ENCODE assay signal across 1 cellular context in the genomic region with DNA sequence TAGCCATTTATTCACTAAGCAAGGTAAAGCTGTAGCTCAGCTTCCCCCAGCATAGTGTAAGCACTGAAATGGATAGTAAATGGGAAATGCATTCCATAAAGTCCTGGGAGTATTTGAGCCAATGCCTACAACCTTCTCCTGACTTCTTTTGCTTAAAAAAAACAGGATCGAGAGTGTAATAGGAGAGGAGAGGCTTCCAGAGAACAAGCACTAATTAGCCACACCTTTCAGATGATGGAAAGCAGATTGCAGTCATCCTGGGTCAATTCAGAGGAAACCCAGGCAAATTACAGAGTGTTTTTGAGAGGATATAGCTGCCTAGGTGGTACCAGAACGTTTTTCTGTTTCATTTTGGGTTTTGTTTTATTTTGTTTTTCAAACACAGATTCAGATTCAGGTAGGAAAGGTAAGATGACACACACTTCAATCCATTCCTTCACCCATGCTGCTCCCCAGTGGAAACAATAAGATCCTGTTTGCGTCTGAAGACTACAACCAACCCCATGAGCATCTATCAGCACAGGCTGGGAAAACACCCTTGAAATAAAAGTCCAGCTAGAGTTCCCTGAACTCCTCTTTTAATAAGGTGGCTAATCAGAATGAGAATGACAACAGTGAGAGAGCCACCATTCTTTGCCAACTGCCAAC.
TF ChIP-seq lines count a peak whose summit lies in the region.

No MANE protein-coding gene starts in this region.

TF ChIP-seq in WTC11, 78 proteins besides CTCF, POLR2A, EP300 and RAD21 (continued from another document):
- TF ChIP-seq, protein P1, sequence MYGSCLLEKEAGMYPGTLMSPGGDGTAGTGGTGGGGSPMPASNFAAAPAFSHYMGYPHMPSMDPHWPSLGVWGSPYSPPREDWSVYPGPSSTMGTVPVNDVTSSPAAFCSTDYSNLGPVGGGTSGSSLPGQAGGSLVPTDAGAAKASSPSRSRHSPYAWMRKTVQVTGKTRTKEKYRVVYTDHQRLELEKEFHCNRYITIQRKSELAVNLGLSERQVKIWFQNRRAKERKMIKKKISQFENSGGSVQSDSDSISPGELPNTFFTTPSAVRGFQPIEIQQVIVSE (CRISPR knock-in tag; IDR thresholded peaks at IDR 0.05; ENCODE audit: borderline replicate concordance) = no peak
- no peak for TF ChIP-seq ELF4 (CRISPR knock-in tag; IDR thresholded peaks at IDR 0.05; ENCODE audit: low read depth)
- TF ChIP-seq ZNF138 (CRISPR knock-in tag; conservative IDR thresholded peaks at IDR 0.05) = no peak
- TF ChIP-seq TEAD1 (CRISPR knock-in tag; IDR thresholded peaks at IDR 0.05) = no peak
- TF ChIP-seq OVOL2 (CRISPR knock-in tag; IDR thresholded peaks at IDR 0.05; ENCODE audit: borderline replicate concordance) = no peak
- no peak for TF ChIP-seq ZNF423 (CRISPR knock-in tag; IDR thresholded peaks at IDR 0.05)
- TF ChIP-seq GRHL2 (CRISPR knock-in tag; IDR thresholded peaks at IDR 0.05; ENCODE audit: insufficient replicate concordance, severe bottlenecking) = no peak
- TF ChIP-seq RELA (CRISPR knock-in tag; IDR thresholded peaks at IDR 0.05; ENCODE audit: borderline replicate concordance) = no peak
- TF ChIP-seq, protein P2, sequence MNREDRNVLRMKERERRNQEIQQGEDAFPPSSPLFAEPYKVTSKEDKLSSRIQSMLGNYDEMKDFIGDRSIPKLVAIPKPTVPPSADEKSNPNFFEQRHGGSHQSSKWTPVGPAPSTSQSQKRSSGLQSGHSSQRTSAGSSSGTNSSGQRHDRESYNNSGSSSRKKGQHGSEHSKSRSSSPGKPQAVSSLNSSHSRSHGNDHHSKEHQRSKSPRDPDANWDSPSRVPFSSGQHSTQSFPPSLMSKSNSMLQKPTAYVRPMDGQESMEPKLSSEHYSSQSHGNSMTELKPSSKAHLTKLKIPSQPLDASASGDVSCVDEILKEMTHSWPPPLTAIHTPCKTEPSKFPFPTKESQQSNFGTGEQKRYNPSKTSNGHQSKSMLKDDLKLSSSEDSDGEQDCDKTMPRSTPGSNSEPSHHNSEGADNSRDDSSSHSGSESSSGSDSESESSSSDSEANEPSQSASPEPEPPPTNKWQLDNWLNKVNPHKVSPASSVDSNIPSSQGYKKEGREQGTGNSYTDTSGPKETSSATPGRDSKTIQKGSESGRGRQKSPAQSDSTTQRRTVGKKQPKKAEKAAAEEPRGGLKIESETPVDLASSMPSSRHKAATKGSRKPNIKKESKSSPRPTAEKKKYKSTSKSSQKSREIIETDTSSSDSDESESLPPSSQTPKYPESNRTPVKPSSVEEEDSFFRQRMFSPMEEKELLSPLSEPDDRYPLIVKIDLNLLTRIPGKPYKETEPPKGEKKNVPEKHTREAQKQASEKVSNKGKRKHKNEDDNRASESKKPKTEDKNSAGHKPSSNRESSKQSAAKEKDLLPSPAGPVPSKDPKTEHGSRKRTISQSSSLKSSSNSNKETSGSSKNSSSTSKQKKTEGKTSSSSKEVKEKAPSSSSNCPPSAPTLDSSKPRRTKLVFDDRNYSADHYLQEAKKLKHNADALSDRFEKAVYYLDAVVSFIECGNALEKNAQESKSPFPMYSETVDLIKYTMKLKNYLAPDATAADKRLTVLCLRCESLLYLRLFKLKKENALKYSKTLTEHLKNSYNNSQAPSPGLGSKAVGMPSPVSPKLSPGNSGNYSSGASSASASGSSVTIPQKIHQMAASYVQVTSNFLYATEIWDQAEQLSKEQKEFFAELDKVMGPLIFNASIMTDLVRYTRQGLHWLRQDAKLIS (CRISPR knock-in tag; IDR thresholded peaks at IDR 0.05; ENCODE audit: borderline replicate concordance) = no peak
- TF ChIP-seq MXD4 (CRISPR knock-in tag; IDR thresholded peaks at IDR 0.05; ENCODE audit: borderline replicate concordance) = no peak
- no peak for TF ChIP-seq ESRRA (CRISPR knock-in tag; IDR thresholded peaks at IDR 0.05; ENCODE audit: borderline replicate concordance)
TF ChIP-seq in WTC11: peak in this region for 0.
